23 cellular contexts compared by ENCODE assay signal in genomic region chr4:25308761-25309160, GRCh38. TPM values are rescaled to one million over a fixed set of nuclear protein-coding genes. Genes with fewer than 3 reads are reported as not detected.
A peak's percentile ranks its signal among the peaks of the same experiment; 100 is the strongest.
DNase-seq lines count a peak whose midpoint lies in the region; ATAC-seq and TF ChIP-seq lines count a peak whose summit lies in the region.
"Had no signal": no experiment of that assay in that cellular context is flagged by ENCODE, and none has a peak within 500 bp of the region (broad histone marks: within the 10 kb centered on the region; RNA-seq: fewer than 3 reads in every experiment).

No MANE protein-coding gene starts in this region.

- 54 to 77% (median 67%) methylated on average over 5 to 7 of the region's 7 CpGs for WGBS in heart left ventricle, 4 donors

- in situ Hi-C loops in brain microvascular endothelial cell (cut with HindIII; ENCODE audit: low pct_ligation_motif_present, low sequenced_read_pairs) = no loop called here

- intact Hi-C loops in heart left ventricle (cut with DNase I) = loop anchor here in 2 of 10 donors (5.0 to 10.0 kb wide), 2 partner anchors 74 to 146 kb away; partner anchors contain the start of genes PI4K2B (in 1 of the 2) and SEPSECS (in 1 of the 2)

- TF ChIP-seq CTCF in AG10803 (conservative IDR thresholded peaks at IDR 0.05; ENCODE audit: low read length) = no peak
- TF ChIP-seq CTCF in brain microvascular endothelial cell (IDR thresholded peaks at IDR 0.05; ENCODE audit: low read depth, low read length, missing control alignments) = no peak
- no peak for TF ChIP-seq CTCF in heart left ventricle (IDR thresholded peaks at IDR 0.05)

- peak; percentile 43 for DNase-seq in AG10803 (ENCODE audit: low read depth)
- peak; percentile 36 for DNase-seq in HT1080 (ENCODE audit: low read depth)
- DNase-seq in brain microvascular endothelial cell = peak; percentile 34
- peak; percentile 21 for DNase-seq in myocyte (ENCODE audit: low read depth)
- DNase-seq in substantia nigra (lab: John Stamatoyannopoulos, UW) = no peak
- DNase-seq in heart left ventricle = no peak
- DNase-seq: activated CD4-positive, alpha-beta T cell treated with anti-CD3 and anti-CD28 coated beads for 4 hours; activated CD8-positive, alpha-beta memory T cell treated with anti-CD3 and anti-CD28 coated beads for 24 hours; activated T-cell treated with anti-CD3 and anti-CD28 coated beads, Interleukin-2, amount 50 U/mL, for 1 hour; DMS53; effector CD4-positive, alpha-beta T cell; islet precursor cell; KBM-7; NCI-H1694; NCI-H2171 treated with DMSO at 0.1 percent for 48 hours; NCI-H526; RPMI8226; stomach; T-helper 17 cell had no signal

- no peaks in the 10 kb centered on the region for H3K9me3 ChIP-seq in heart left ventricle
- H3K9me3 ChIP-seq: stomach had no signal

- H3K27ac ChIP-seq in brain microvascular endothelial cell (no peak overlapping the region), substantia nigra (ENCODE audit: low read depth, low read length, poor library complexity, severe bottlenecking) (no peak overlapping the region), heart left ventricle (no peak overlapping the region)
- H3K27ac ChIP-seq: epithelial cell of prostate, stomach had no signal

- TF ChIP-seq POLR2A in heart left ventricle (IDR thresholded peaks at IDR 0.05) = no peak

- H3K36me3 ChIP-seq in brain microvascular endothelial cell (replicated peaks) (no peaks in the 10 kb centered on the region), heart left ventricle (no peaks in the 10 kb centered on the region)
- H3K36me3 ChIP-seq: stomach had no signal

- ATAC-seq in heart left ventricle = no peak
- no peak for ATAC-seq in HG03039 (IDR thresholded peaks at IDR 0.05; ENCODE audit: unreplicated experiment)
- no peak for ATAC-seq in HG03095 (IDR thresholded peaks at IDR 0.05; ENCODE audit: unreplicated experiment)
- ATAC-seq: sciatic nerve, T-helper 17 cell had no signal

- H3K4me1 ChIP-seq in heart left ventricle = peaks cover 0 to 13% (median 8%) of the 10 kb centered on the region in 12 donors

- H3K27me3 ChIP-seq in brain microvascular endothelial cell (replicated peaks) (no peaks in the 10 kb centered on the region), heart left ventricle (no peaks in the 10 kb centered on the region)
- H3K27me3 ChIP-seq: stomach had no signal

- H3K4me3 ChIP-seq in AG10803 (ENCODE audit: low read length) (no peak overlapping the region), brain microvascular endothelial cell (ENCODE audit: low read depth, low read length) (no peak overlapping the region), heart left ventricle (no peak overlapping the region)
- H3K4me3 ChIP-seq: stomach had no signal

RNA-seq across cellular contexts. Expression of gene ZCCHC4, which starts 3.8 kb away (rescaled TPM):
- 13.7 and 14.8 TPM in 2 replicates for total RNA-seq in HT1080 (2014; rRNA removed; shearing (Covaris generic))
- 12.3 and 13.0 TPM in 2 replicates for polyA plus RNA-seq in HT1080 (2015; cell fraction: cytosol; rRNA removed)
- polyA plus RNA-seq in HT1080 (2015; cell fraction: nucleus; rRNA removed) = 24.2 and 25.3 TPM in 2 replicates
- total RNA-seq in myocyte (12.3 and 14.0 TPM in 2 replicates), heart left ventricle (1 to 10 TPM; 5.2 to 9.6 (median 7.7) TPM)
- polyA plus RNA-seq in myocyte (2012) = 6.4 TPM
- 1 to 10 TPM; 5.2 to 6.9 TPM for polyA plus RNA-seq in heart left ventricle

Comparison
In these comparisons a context has a peak if more than half of its experiments do, and no peak if none do; other contexts are left out.
1. DNase-seq: peak in AG10803 (single experiment), HT1080 (single experiment), brain microvascular endothelial cell (single experiment) and myocyte (single experiment); none in substantia nigra (0 of 49) and heart left ventricle (0 of 5).